ENCODE assay signal across 12 cellular contexts in genomic region chr15:51752918-51753317, GRCh38. TPM values are rescaled to one million over a fixed set of nuclear protein-coding genes. Genes with fewer than 3 reads are reported as not detected.
DNase-seq lines count a peak whose midpoint lies in the region; ATAC-seq and TF ChIP-seq lines count a peak whose summit lies in the region.
"Had no signal": no experiment of that assay in that cellular context is flagged by ENCODE, and none has a peak within 500 bp of the region (broad histone marks: within the 10 kb centered on the region; RNA-seq: fewer than 3 reads in every experiment).

No MANE protein-coding gene starts in this region.

- H3K9me3 Mint-ChIP-seq in MCF 10A (ENCODE audit: unreplicated experiment) (no peaks in the 10 kb centered on the region), activated B cell treated with CpG ODN at 0.5 μM for 24 hours (no peaks in the 10 kb centered on the region), immature natural killer cell (no peaks in the 10 kb centered on the region), chondrocyte (ENCODE audit: low read depth) (no peaks in the 10 kb centered on the region)

- no peak for ATAC-seq in activated B cell treated with CpG ODN at 0.5 μM for 24 hours (ENCODE audit: low read depth)
- ATAC-seq in HG03439 (IDR thresholded peaks at IDR 0.05; ENCODE audit: unreplicated experiment) = no peak
- no peak for ATAC-seq in esophagus mucosa
- ATAC-seq in GM21360 (IDR thresholded peaks at IDR 0.05; ENCODE audit: unreplicated experiment) = no peak

- no peak overlapping the region for H3K4me3 ChIP-seq in breast epithelium

- H3K27me3 Mint-ChIP-seq in MCF 10A (ENCODE audit: insufficient read depth, unreplicated experiment) (peaks cover 24% of the 10 kb centered on the region), activated B cell treated with CpG ODN at 0.5 μM for 24 hours (no peaks in the 10 kb centered on the region), immature natural killer cell (ENCODE audit: low read depth in 3 of 3) (peaks cover 5 to 19% (median 5%) of the 10 kb centered on the region in 3 donors), chondrocyte (ENCODE audit: low read depth) (peaks cover 18% of the 10 kb centered on the region)

- H3K27ac ChIP-seq in breast epithelium = no peak overlapping the region
- H3K27ac ChIP-seq: epithelial cell of prostate had no signal

- H3K4me3 Mint-ChIP-seq in MCF 10A (ENCODE audit: unreplicated experiment) (peak overlapping the region; percentile 19), activated B cell treated with CpG ODN at 0.5 μM for 24 hours (peak overlapping the region; percentile 92), immature natural killer cell (peak overlapping the region; percentile 11 to 84 (median 77)), chondrocyte (ENCODE audit: unreplicated experiment) (no peak overlapping the region)

- H3K9me3 ChIP-seq in breast epithelium = no peaks in the 10 kb centered on the region
- H3K9me3 ChIP-seq: stomach had no signal

- CTCF ChIA-PET in MCF 10A (lab: Yijun Ruan, JAX) (interaction anchor here (0.6 to 1.6 kb wide), 3 partner anchors 11 to 426 kb away, joined by 3 to 4 read pairs (median 3); no protein-coding TSS in a partner anchor), activated B cell treated with CpG ODN at 0.5 μM for 24 hours (lab: Charles Lee) (interaction anchor here (1.6 to 3.5 kb wide), 3 partner anchors 17 to 24 kb away, joined by 3 to 17 read pairs (median 10); no protein-coding TSS in a partner anchor)

- no TSS peak for BruUV-seq in MCF 10A (replicated peaks; lab: Mats Ljungman, UMichigan)

- POLR2A ChIA-PET in MCF 10A (lab: Yijun Ruan, JAX) (interaction anchor here (0.5 to 7.5 kb wide), 6 partner anchors 9 to 348 kb away, joined by 3 to 69 read pairs (median 4); partner anchors contain the start of gene LYSMD2), activated B cell treated with CpG ODN at 0.5 μM for 24 hours (lab: Charles Lee) (interaction anchor here (3.4 to 5.5 kb wide), 2 partner anchors 16 to 22 kb away, joined by 15 to 98 read pairs; partner anchors contain the start of gene LYSMD2)

- peaks cover 0 to 4% of the 10 kb centered on the region in 2 donors for H3K4me1 ChIP-seq in breast epithelium

- peaks cover 10% of the 10 kb centered on the region for H3K4me1 Mint-ChIP-seq in MCF 10A (ENCODE audit: insufficient read depth, unreplicated experiment)
- peaks cover 37% of the 10 kb centered on the region for H3K4me1 Mint-ChIP-seq in activated B cell treated with CpG ODN at 0.5 μM for 24 hours
- H3K4me1 Mint-ChIP-seq in immature natural killer cell = peaks cover 12 to 21% of the 10 kb centered on the region in 2 donors
- peaks cover 14% of the 10 kb centered on the region for H3K4me1 Mint-ChIP-seq in chondrocyte (ENCODE audit: low read depth)

- TF ChIP-seq POLR2A in breast epithelium (IDR thresholded peaks at IDR 0.05) = no peak

- no peaks in the 10 kb centered on the region for H3K27me3 ChIP-seq in breast epithelium
- H3K27me3 ChIP-seq: stomach had no signal

- no peak for TF ChIP-seq CTCF in MCF 10A (IDR thresholded peaks at IDR 0.05; ENCODE audit: unreplicated experiment)
- no peak for TF ChIP-seq CTCF in breast epithelium (IDR thresholded peaks at IDR 0.05)
- TF ChIP-seq CTCF in activated B cell treated with CpG ODN at 0.5 μM for 24 hours (IDR thresholded peaks at IDR 0.05) = no peak
- TF ChIP-seq CTCF in chondrocyte (IDR thresholded peaks at IDR 0.05) = no peak

- no peaks in the 10 kb centered on the region for H3K36me3 Mint-ChIP-seq in MCF 10A (ENCODE audit: insufficient read depth, unreplicated experiment)
- peaks cover 3% of the 10 kb centered on the region for H3K36me3 Mint-ChIP-seq in activated B cell treated with CpG ODN at 0.5 μM for 24 hours (ENCODE audit: low read depth)
- H3K36me3 Mint-ChIP-seq in immature natural killer cell = peaks cover 0 to 3% (median 0%) of the 10 kb centered on the region in 3 donors
- no peaks in the 10 kb centered on the region for H3K36me3 Mint-ChIP-seq in chondrocyte (ENCODE audit: low read depth)

- DNase-seq in MCF 10A (ENCODE audit: unreplicated experiment) (no peak), breast epithelium (ENCODE audit: low spot score in 2 of 2) (no peak), activated B cell treated with CpG ODN at 0.5 μM for 24 hours (no peak), immature natural killer cell (no peak), chondrocyte (ENCODE audit: low spot score) (no peak)
- DNase-seq: NCI-H510A, Right ventricle myocardium superior, stomach had no signal

- H3K36me3 ChIP-seq in breast epithelium = no peaks in the 10 kb centered on the region
- H3K36me3 ChIP-seq: stomach had no signal

- intact Hi-C loops in MCF 10A (cut with micrococcal nuclease) (no loop called here), breast epithelium (cut with DNase I; ENCODE audit: low total_unique reads) (no loop called here), activated B cell treated with CpG ODN at 0.5 μM for 24 hours (cut with micrococcal nuclease) (loop anchor here (1.0 kb wide), 3 partner anchors 22 to 76 kb away; partner anchors contain the start of gene TMOD3)

- H3K27ac Mint-ChIP-seq in MCF 10A (ENCODE audit: low read depth, unreplicated experiment) = no peak overlapping the region
- H3K27ac Mint-ChIP-seq in activated B cell treated with CpG ODN at 0.5 μM for 24 hours = no peak overlapping the region
- no peak overlapping the region for H3K27ac Mint-ChIP-seq in immature natural killer cell
- no peak overlapping the region for H3K27ac Mint-ChIP-seq in chondrocyte (ENCODE audit: unreplicated experiment)

RNA-seq across cellular contexts. Expression of gene TMOD2, which starts 1.5 kb away (rescaled TPM):
- total RNA-seq in MCF 10A (2022) = 2.8 and 5.3 TPM in 2 replicates
- total RNA-seq in breast epithelium = 10 to 100 TPM in 2 of 3 donors, 1 to 10 TPM in 1; 8.6 to 16.8 (median 11.5) TPM
- total RNA-seq in activated B cell treated with CpG ODN at 0.5 μM for 24 hours = 11.3 and 14.6 TPM in 2 replicates
- under 1 TPM; 0.18 to 0.27 (median 0.23) TPM for polyA plus RNA-seq in immature natural killer cell
- 4.1 TPM for total RNA-seq in esophagus mucosa
- total RNA-seq in chondrocyte = 5.7 to 7.8 TPM (median 6.7 TPM) in 3 replicates

RNA-seq across cellular contexts. Expression of gene LYSMD2, which starts 15.5 kb away (rescaled TPM):
- total RNA-seq in MCF 10A (2022) (13.4 and 14.3 TPM in 2 replicates), breast epithelium (10 to 100 TPM in 2 of 3 donors, 1 to 10 TPM in 1; 5.0 to 18.7 (median 15.8) TPM), activated B cell treated with CpG ODN at 0.5 μM for 24 hours (41.8 and 48.6 TPM in 2 replicates), esophagus mucosa (6.1 TPM), chondrocyte (1.5 to 2.7 TPM (median 2.6 TPM) in 3 replicates)
- polyA plus RNA-seq in immature natural killer cell = 10 to 100 TPM; 24.9 to 36.2 (median 33.6) TPM
